In genomic region chr4:123806057-123806456, GRCh38 we compare ENCODE assay signal across 17 cellular contexts.
DNase-seq lines count a peak whose midpoint lies in the region; ATAC-seq and TF ChIP-seq lines count a peak whose summit lies in the region.
"Had no signal": no experiment of that assay in that cellular context is flagged by ENCODE, and none has a peak within 500 bp of the region (broad histone marks: within the 10 kb centered on the region; RNA-seq: fewer than 3 reads in every experiment).

No MANE protein-coding gene starts in this region.

- H3K4me2 ChIP-seq in MM.1S (ENCODE audit: low read depth, low read length), result peak overlapping the region; percentile 25; the same call in 1 of the 2 replicates
- no peak overlapping the region for H3K4me2 ChIP-seq in fibroblast of lung (ENCODE audit: extremely low read depth, insufficient read depth, low read length)
- H3K4me2 ChIP-seq: KMS-11, PC-9 had no signal

- H2AFZ ChIP-seq in MM.1S (ENCODE audit: low read length) (no peak overlapping the region), fibroblast of lung (ENCODE audit: low read length) (peak overlapping the region; percentile 7)
- H2AFZ ChIP-seq: PC-9 had no signal

- CTCF ChIA-PET in A673 (lab: Charles Lee), result no interaction called here

- TF ChIP-seq POLR2A in gastrocnemius medialis (IDR thresholded peaks at IDR 0.05), result no peak

- in situ Hi-C loops in gastrocnemius medialis (cut with MboI; ENCODE audit: low sequenced_read_pairs in 4 of 4), result no loop called here

- H3K27ac ChIP-seq in MM.1S (ENCODE audit: low read length), result no peak overlapping the region
- no peak overlapping the region for H3K27ac ChIP-seq in fibroblast of lung (ENCODE audit: insufficient read depth, low read length)
- peak overlapping the region in 3 of 4 donors; percentile 7 to 45 (median 12) for H3K27ac ChIP-seq in gastrocnemius medialis
- H3K27ac ChIP-seq in A673 (ENCODE audit: low read depth, low read length, poor library complexity, severe bottlenecking), result no peak overlapping the region
- H3K27ac ChIP-seq: C4-2B, KMS-11, PC-9, SJCRH30 had no signal

- no peaks in the 10 kb centered on the region for H3K9me2 ChIP-seq in MM.1S (replicated peaks; ENCODE audit: insufficient read depth, low read length)

- H3K36me3 ChIP-seq in MM.1S (replicated peaks; ENCODE audit: insufficient read depth, low read length), result no peaks in the 10 kb centered on the region
- H3K36me3 ChIP-seq in fibroblast of lung (ENCODE audit: control insufficient read depth, insufficient read depth, low read length), result no peaks in the 10 kb centered on the region
- H3K36me3 ChIP-seq in gastrocnemius medialis, result no peaks in the 10 kb centered on the region
- H3K36me3 ChIP-seq in A673 (ENCODE audit: insufficient read depth, low read length, poor library complexity, severe bottlenecking), result no peaks in the 10 kb centered on the region
- H3K36me3 ChIP-seq: SJCRH30 had no signal

- POLR2A ChIA-PET in A673 (lab: Charles Lee; ENCODE audit: low non-redundant PET), result interaction anchor here (0.6 kb wide), 1 partner anchor 64 kb away, joined by 3 read pairs; no protein-coding TSS in a partner anchor

- no peaks in the 10 kb centered on the region for H3F3A ChIP-seq in MM.1S (ENCODE audit: insufficient read depth, low read length)

- DNase-seq in EH (ENCODE audit: low read depth), result peak; percentile 51
- no peak for DNase-seq in MM.1S
- no peak for DNase-seq in fibroblast of lung (ENCODE audit: low read depth in 2 of 2)
- DNase-seq in gastrocnemius medialis, result no peak
- no peak for DNase-seq in NCI-H510A (lab: John Stamatoyannopoulos, UW)
- no peak for DNase-seq in A673 (ENCODE audit: low spot score)
- DNase-seq: DMS79 treated with DMSO at 0.1 percent for 48 hours, H7, NCI-H1417, NCI-H187 treated with DMSO at 0.1 percent for 48 hours, NCI-H2227 treated with DMSO at 0.1 percent for 48 hours, NCI-H524, PC-9, SJCRH30 had no signal

- no TSS peak for BruUV-seq in A673 (replicated peaks; lab: Mats Ljungman, UMichigan)

- H3K9me3 ChIP-seq in MM.1S (replicated peaks; ENCODE audit: insufficient read depth, low read length) (no peaks in the 10 kb centered on the region), fibroblast of lung (ENCODE audit: control insufficient read depth, insufficient read depth, low read depth, low read length) (no peaks in the 10 kb centered on the region), gastrocnemius medialis (no peaks in the 10 kb centered on the region), A673 (ENCODE audit: low read depth, low read length, poor library complexity, severe bottlenecking) (no peaks in the 10 kb centered on the region)
- H3K9me3 ChIP-seq: SJCRH30 had no signal

- no peak for TF ChIP-seq CTCF in MM.1S (IDR thresholded peaks at IDR 0.05; ENCODE audit: low read length)
- TF ChIP-seq CTCF in fibroblast of lung (conservative IDR thresholded peaks at IDR 0.05 in 1 of 2, IDR thresholded peaks at IDR 0.05 in 1 of 2; ENCODE audit: low read depth in 1 of 2, low read length in 2 of 2), result no peak
- TF ChIP-seq CTCF in gastrocnemius medialis (IDR thresholded peaks at IDR 0.05 in 4 of 5, conservative IDR thresholded peaks at IDR 0.05 in 1 of 5), result no peak
- TF ChIP-seq CTCF in A673 (conservative IDR thresholded peaks at IDR 0.05; ENCODE audit: low read depth, low read length), result no peak

- no peaks in the 10 kb centered on the region for H4K20me1 ChIP-seq in MM.1S (ENCODE audit: insufficient read depth, low read length)
- H4K20me1 ChIP-seq in fibroblast of lung (ENCODE audit: control insufficient read depth, extremely low read depth, insufficient read depth, low read length), result no peaks in the 10 kb centered on the region

- H3K9ac ChIP-seq in MM.1S (ENCODE audit: low read length) (no peak overlapping the region), fibroblast of lung (ENCODE audit: insufficient read depth, low read length) (no peak overlapping the region)
- H3K9ac ChIP-seq: KMS-11 had no signal

- intact Hi-C loops in gastrocnemius medialis (cut with DNase I; ENCODE audit: low total_unique reads) (no loop called here), A673 (cut with micrococcal nuclease; ENCODE audit: unreplicated experiment) (no loop called here)

- peak in 1 of 2 donors; percentile 32 for ATAC-seq in gastrocnemius medialis
- ATAC-seq in HG02973 (IDR thresholded peaks at IDR 0.05; ENCODE audit: unreplicated experiment), result no peak

- H3K27me3 ChIP-seq in MM.1S (replicated peaks; ENCODE audit: insufficient read depth, low read length), result no peaks in the 10 kb centered on the region
- no peaks in the 10 kb centered on the region for H3K27me3 ChIP-seq in fibroblast of lung (ENCODE audit: control insufficient read depth, insufficient read depth, low read length)
- no peaks in the 10 kb centered on the region for H3K27me3 ChIP-seq in gastrocnemius medialis
- no peaks in the 10 kb centered on the region for H3K27me3 ChIP-seq in A673 (replicated peaks; ENCODE audit: insufficient read depth, low read depth, low read length, poor library complexity)
- H3K27me3 ChIP-seq: SJCRH30 had no signal

- H3K79me2 ChIP-seq in MM.1S (ENCODE audit: low read length), result no peaks in the 10 kb centered on the region
- no peaks in the 10 kb centered on the region for H3K79me2 ChIP-seq in fibroblast of lung (ENCODE audit: control insufficient read depth, insufficient read depth, low read length)

- no peak overlapping the region for H3K4me3 ChIP-seq in MM.1S (ENCODE audit: low read length)
- no peak overlapping the region for H3K4me3 ChIP-seq in fibroblast of lung (replicated peaks in 1 of 4; ENCODE audit: control extremely low read depth in 1 of 4, insufficient read depth in 1 of 4, low read depth in 3 of 4, low read length in 4 of 4)
- H3K4me3 ChIP-seq in gastrocnemius medialis, result no peak overlapping the region
- H3K4me3 ChIP-seq in A673 (ENCODE audit: low read depth, low read length, poor library complexity, severe bottlenecking), result no peak overlapping the region
- H3K4me3 ChIP-seq: PC-9, SJCRH30 had no signal

- H3K4me1 ChIP-seq in MM.1S (ENCODE audit: low read length), result 0 out of 2 replicates have a peak, but pooled peaks cover 7% of the 10 kb centered on the region
- no peaks in the 10 kb centered on the region for H3K4me1 ChIP-seq in fibroblast of lung (ENCODE audit: control insufficient read depth, extremely low read depth, insufficient read depth, low read length)
- peaks cover 11% of the 10 kb centered on the region in 2 donors for H3K4me1 ChIP-seq in gastrocnemius medialis
- H3K4me1 ChIP-seq in A673 (ENCODE audit: insufficient read depth, low read length, poor library complexity, severe bottlenecking), result no peaks in the 10 kb centered on the region
- H3K4me1 ChIP-seq: SJCRH30 had no signal

Comparison
In these comparisons a context has a peak if more than half of its experiments do, and no peak if none do; other contexts are left out.
1. H3K27ac ChIP-seq: peak in gastrocnemius medialis (3 of 4); none in MM.1S (single experiment), fibroblast of lung (single experiment) and A673 (single experiment).